ENCODE assay signal across 8 cellular contexts in the genomic region with DNA sequence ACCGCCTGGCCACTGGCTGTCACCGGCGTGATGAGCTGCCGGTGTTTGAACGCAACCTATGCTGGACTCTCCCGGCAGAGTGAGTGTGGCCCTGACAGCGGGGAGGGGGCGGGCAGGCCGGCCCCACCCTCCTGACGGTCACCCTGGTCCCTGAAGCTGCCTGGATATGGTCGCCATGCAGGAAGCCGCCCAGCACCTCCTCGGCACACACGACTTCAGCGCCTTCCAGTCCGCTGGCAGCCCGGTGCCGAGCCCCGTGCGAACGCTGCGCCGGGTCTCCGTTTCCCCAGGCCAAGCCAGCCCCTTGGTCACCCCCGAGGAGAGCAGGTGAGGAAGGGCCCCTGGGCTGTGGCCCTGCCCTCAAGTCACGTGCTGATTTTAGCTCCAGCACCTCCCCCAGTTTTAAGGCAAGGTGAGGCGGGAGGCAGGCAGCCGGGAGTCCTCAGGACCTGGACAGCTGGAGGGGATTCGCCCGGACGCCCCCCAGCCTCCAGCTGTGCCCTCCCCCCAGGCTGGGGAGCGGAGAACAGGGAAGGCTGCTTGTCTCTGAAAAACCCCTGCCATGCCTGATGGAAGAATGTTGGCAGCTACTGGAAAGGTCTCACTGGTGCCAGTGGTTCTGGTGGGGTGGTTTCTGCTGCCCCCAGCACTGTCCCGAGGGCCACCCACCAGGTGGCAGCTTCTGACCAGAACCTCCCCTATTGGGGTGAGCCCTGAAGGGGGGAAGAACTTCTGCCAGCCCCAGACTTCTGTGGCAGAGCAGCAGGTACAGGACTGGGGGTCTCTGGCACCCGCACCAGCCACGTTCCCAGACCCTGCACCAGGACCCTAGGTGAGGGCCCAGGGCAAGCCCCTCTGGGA. TPM values are rescaled to one million over a fixed set of nuclear protein-coding genes. Genes with fewer than 3 reads are reported as not detected.
A peak's percentile ranks its signal among the peaks of the same experiment; 100 is the strongest.
DNase-seq lines count a peak whose midpoint lies in the region; ATAC-seq and TF ChIP-seq lines count a peak whose summit lies in the region.

No MANE protein-coding gene starts in this region.

- H3K27me3 ChIP-seq in MM.1S (replicated peaks; ENCODE audit: insufficient read depth, low read length) (no peaks in the 10 kb centered on the region), colonic mucosa (no peaks in the 10 kb centered on the region)

- H3K79me2 ChIP-seq in MM.1S (ENCODE audit: low read length) = peaks cover 62% of the 10 kb centered on the region

- H3K9ac ChIP-seq in MM.1S (ENCODE audit: low read length) (peak overlapping the region; percentile 92; the same call in 1 of the 2 replicates), colonic mucosa (ENCODE audit: low read depth in 2 of 2, low read length in 2 of 2) (peak overlapping the region; percentile 77 to 97)

- no peaks in the 10 kb centered on the region for H3K36me3 Mint-ChIP-seq in natural killer cell treated with Interleukin-12 subunit alpha and Interleukin-12 subunit beta and Interleukin-15 and Interleukin-18, amount 100 ng/mL, for 72 hours

- 0 out of 2 replicates have a peak, but pooled peaks cover 2% of the 10 kb centered on the region for H3K36me3 ChIP-seq in MM.1S (replicated peaks; ENCODE audit: insufficient read depth, low read length)
- H3K36me3 ChIP-seq in colonic mucosa = no peaks in the 10 kb centered on the region

- H3K9me3 Mint-ChIP-seq in natural killer cell treated with Interleukin-12 subunit alpha and Interleukin-12 subunit beta and Interleukin-15 and Interleukin-18, amount 100 ng/mL, for 72 hours = no peaks in the 10 kb centered on the region

- H3F3A ChIP-seq in MM.1S (ENCODE audit: insufficient read depth, low read length) = peaks cover 3% of the 10 kb centered on the region; the same call in 1 of the 2 replicates

- DNase-seq in MM.1S = no peak
- no peak for DNase-seq in colonic mucosa
- no peak for DNase-seq in natural killer cell treated with Interleukin-12 subunit alpha and Interleukin-12 subunit beta and Interleukin-15 and Interleukin-18, amount 100 ng/mL, for 72 hours (ENCODE audit: low spot score)
- no peak for DNase-seq in activated effector memory CD4-positive, alpha-beta T cell treated with anti-CD3 and anti-CD28 coated beads, Interleukin-2, amount 50 U/mL, for 16 hours
- no peak for DNase-seq in NK-92 treated with Interleukin-12 subunit alpha and Interleukin-12 subunit beta, amount 100 ng/mL, for 24 hours (lab: John Stamatoyannopoulos, UW)

- peak overlapping the region; percentile 63 for H3K4me3 Mint-ChIP-seq in natural killer cell treated with Interleukin-12 subunit alpha and Interleukin-12 subunit beta and Interleukin-15 and Interleukin-18, amount 100 ng/mL, for 72 hours

- H3K9me3 ChIP-seq in MM.1S (replicated peaks; ENCODE audit: insufficient read depth, low read length) = no peaks in the 10 kb centered on the region
- H3K9me3 ChIP-seq in colonic mucosa = no peaks in the 10 kb centered on the region

- peak overlapping the region; percentile 97 for H3K4me2 ChIP-seq in MM.1S (ENCODE audit: low read depth, low read length)

- peak overlapping the region; percentile 99 for H3K27ac ChIP-seq in C4-2B
- no peak overlapping the region for H3K27ac ChIP-seq in MM.1S (ENCODE audit: low read length)
- H3K27ac ChIP-seq in colonic mucosa = peak overlapping the region; percentile 88

- peak overlapping the region; percentile 97 for H3K4me3 ChIP-seq in MM.1S (ENCODE audit: low read length)
- H3K4me3 ChIP-seq in colonic mucosa = peak overlapping the region; percentile 80

- H4K20me1 ChIP-seq in MM.1S (ENCODE audit: insufficient read depth, low read length) = no peaks in the 10 kb centered on the region

- peaks cover 12 to 14% of the 10 kb centered on the region in 2 donors for H3K4me1 Mint-ChIP-seq in natural killer cell treated with Interleukin-12 subunit alpha and Interleukin-12 subunit beta and Interleukin-15 and Interleukin-18, amount 100 ng/mL, for 72 hours (ENCODE audit: low read depth in 2 of 2)

- intact Hi-C loops in colonic mucosa (cut with DNase I) = no loop called here

- peak overlapping the region; percentile 82; the same call in 1 of the 2 replicates for H2AFZ ChIP-seq in MM.1S (ENCODE audit: low read length)

- H3K9me2 ChIP-seq in MM.1S (replicated peaks; ENCODE audit: insufficient read depth, low read length) = no peaks in the 10 kb centered on the region

- TF ChIP-seq CTCF in C4-2B (conservative IDR thresholded peaks at IDR 0.05) = no peak
- no peak for TF ChIP-seq CTCF in MM.1S (IDR thresholded peaks at IDR 0.05; ENCODE audit: low read length)
- TF ChIP-seq CTCF in colonic mucosa (IDR thresholded peaks at IDR 0.05) = no peak

- H3K27ac Mint-ChIP-seq in natural killer cell treated with Interleukin-12 subunit alpha and Interleukin-12 subunit beta and Interleukin-15 and Interleukin-18, amount 100 ng/mL, for 72 hours = no peak overlapping the region

- H3K4me1 ChIP-seq in MM.1S (ENCODE audit: low read length) = peaks cover 10% of the 10 kb centered on the region
- peaks cover 26% of the 10 kb centered on the region for H3K4me1 ChIP-seq in colonic mucosa

- H3K27me3 Mint-ChIP-seq in natural killer cell treated with Interleukin-12 subunit alpha and Interleukin-12 subunit beta and Interleukin-15 and Interleukin-18, amount 100 ng/mL, for 72 hours = no peaks in the 10 kb centered on the region

- no peak for ATAC-seq in natural killer cell treated with Interleukin-12 subunit alpha and Interleukin-12 subunit beta and Interleukin-15 and Interleukin-18, amount 100 ng/mL, for 72 hours
- ATAC-seq in HG02571 (IDR thresholded peaks at IDR 0.05; ENCODE audit: unreplicated experiment) (no peak), HG02852 (IDR thresholded peaks at IDR 0.05; ENCODE audit: unreplicated experiment) (no peak)

RNA-seq across cellular contexts. Expression of a gene that starts 1.4 kb away (rescaled TPM):
- total RNA-seq in colonic mucosa = 10 to 100 TPM; 14.3 to 35.8 TPM
- total RNA-seq in natural killer cell treated with Interleukin-12 subunit alpha and Interleukin-12 subunit beta and Interleukin-15 and Interleukin-18, amount 100 ng/mL, for 72 hours = 10 to 100 TPM; 19.2 to 39.0 TPM

RNA-seq across cellular contexts. Expression of a gene that starts 2.0 kb away (rescaled TPM):
- 10 to 100 TPM; 34.1 to 68.1 TPM for total RNA-seq in colonic mucosa
- total RNA-seq in natural killer cell treated with Interleukin-12 subunit alpha and Interleukin-12 subunit beta and Interleukin-15 and Interleukin-18, amount 100 ng/mL, for 72 hours = 10 to 100 TPM; 32.5 to 60.5 TPM

RNA-seq across cellular contexts. Expression of a gene that starts 14.7 kb away (rescaled TPM):
- 100 to 1,000 TPM in 1 of 2 donors, 10 to 100 TPM in 1; 70.6 to 126 TPM for total RNA-seq in colonic mucosa
- total RNA-seq in natural killer cell treated with Interleukin-12 subunit alpha and Interleukin-12 subunit beta and Interleukin-15 and Interleukin-18, amount 100 ng/mL, for 72 hours = 100 to 1,000 TPM; 122 to 204 TPM

RNA-seq across cellular contexts. Expression of a gene that starts 14.8 kb away (rescaled TPM):
- total RNA-seq in colonic mucosa = 10 to 100 TPM; 45.4 to 60.2 TPM
- 10 to 100 TPM; 15.7 to 20.1 TPM for total RNA-seq in natural killer cell treated with Interleukin-12 subunit alpha and Interleukin-12 subunit beta and Interleukin-15 and Interleukin-18, amount 100 ng/mL, for 72 hours

RNA-seq across cellular contexts. Expression of a gene that starts 21.3 kb away (rescaled TPM):
- total RNA-seq in colonic mucosa = under 1 TPM; 0.24 to 0.57 TPM
- total RNA-seq in natural killer cell treated with Interleukin-12 subunit alpha and Interleukin-12 subunit beta and Interleukin-15 and Interleukin-18, amount 100 ng/mL, for 72 hours = under 1 TPM; 0.81 to 0.89 TPM
